11 cellular contexts compared by ENCODE assay signal in genomic region chr15:85318732-85319076, GRCh38.
DNase-seq lines count a peak whose midpoint lies in the region; ATAC-seq and TF ChIP-seq lines count a peak whose summit lies in the region.
"Had no signal": no experiment of that assay in that cellular context is flagged by ENCODE, and none has a peak within 500 bp of the region (broad histone marks: within the 10 kb centered on the region; RNA-seq: fewer than 3 reads in every experiment).

No MANE protein-coding gene starts in this region.

- no peak overlapping the region for H3K4me3 Mint-ChIP-seq in CD8-positive, alpha-beta memory T cell

- H3K27ac Mint-ChIP-seq in CD8-positive, alpha-beta memory T cell = peak overlapping the region in 5 of 8 donors; percentile 22 to 70 (median 52)

- no peak for DNase-seq in CD8-positive, alpha-beta memory T cell
- DNase-seq in foreskin melanocyte (no peak), adrenal gland (no peak), inferior parietal cortex (ENCODE audit: extremely low spot score) (no peak), NCI-H187 (lab: John Stamatoyannopoulos, UW) (no peak)
- DNase-seq: KBM-7 had no signal

- TF ChIP-seq CTCF in adrenal gland (IDR thresholded peaks at IDR 0.05) = no peak

- no peak overlapping the region for H3K9ac ChIP-seq in duodenal mucosa (ENCODE audit: low read depth in 1 of 2, low read length in 2 of 2)

- no peaks in the 10 kb centered on the region for H3K9me3 ChIP-seq in CD8-positive, alpha-beta memory T cell (ENCODE audit: low read length)
- H3K9me3 ChIP-seq in duodenal mucosa (ENCODE audit: control insufficient read depth in 1 of 2, low read length in 2 of 2) (no peaks in the 10 kb centered on the region), adrenal gland (replicated peaks in 1 of 3) (peaks cover 0 to 7% (median 0%) of the 10 kb centered on the region in 3 donors)
- H3K9me3 ChIP-seq: stomach had no signal

- intact Hi-C loops in adrenal gland (cut with DNase I) = no loop called here

- H3K36me3 ChIP-seq in CD8-positive, alpha-beta memory T cell (ENCODE audit: insufficient read depth, low read length) = no peaks in the 10 kb centered on the region
- no peaks in the 10 kb centered on the region for H3K36me3 ChIP-seq in duodenal mucosa (ENCODE audit: control insufficient read depth in 1 of 2, insufficient read depth in 2 of 2, low read length in 2 of 2)
- H3K36me3 ChIP-seq in adrenal gland (replicated peaks in 1 of 2) = no peaks in the 10 kb centered on the region
- H3K36me3 ChIP-seq: stomach had no signal

- H3K9me3 Mint-ChIP-seq in CD8-positive, alpha-beta memory T cell = peaks cover 0 to 7% (median 3%) of the 10 kb centered on the region in 5 donors

- H3K36me3 Mint-ChIP-seq in CD8-positive, alpha-beta memory T cell = peaks cover 1 to 27% (median 2%) of the 10 kb centered on the region in 3 donors

- no peak overlapping the region for H3K27ac ChIP-seq in CD8-positive, alpha-beta memory T cell (ENCODE audit: low read depth, low read length)
- H3K27ac ChIP-seq in duodenal mucosa (ENCODE audit: low read depth, low read length) (peak overlapping the region; percentile 46), adrenal gland (no peak overlapping the region)
- H3K27ac ChIP-seq: stomach had no signal

- ATAC-seq in GM21390 (IDR thresholded peaks at IDR 0.05; ENCODE audit: unreplicated experiment) = peak; percentile 10
- peak; percentile 29 for ATAC-seq in HG03354 (IDR thresholded peaks at IDR 0.05; ENCODE audit: poor library complexity, severe bottlenecking, unreplicated experiment)

- H3K27me3 Mint-ChIP-seq in CD8-positive, alpha-beta memory T cell = no peaks in the 10 kb centered on the region
- H3K27me3 Mint-ChIP-seq: naive thymus-derived CD4-positive, alpha-beta T cell had no signal

- H3K4me1 Mint-ChIP-seq in CD8-positive, alpha-beta memory T cell = peaks cover 34 to 44% (median 44%) of the 10 kb centered on the region in 3 donors

- POLR2A ChIA-PET in CD8-positive, alpha-beta memory T cell (lab: Charles Lee) = interaction anchor here (0.6 to 1.2 kb wide), 2 partner anchors 10 to 11 kb away, joined by 3 read pairs; no protein-coding TSS in a partner anchor

- CTCF ChIA-PET in CD8-positive, alpha-beta memory T cell (lab: Charles Lee) = interaction anchor here (1.0 to 2.2 kb wide), 3 partner anchors 12 to 95 kb away, joined by 3 to 13 read pairs (median 9); no protein-coding TSS in a partner anchor

- WGBS in adrenal gland, 4 donors = 73 to 80% (median 76%) methylated on average over 2 of the region's 2 CpGs

- no peaks in the 10 kb centered on the region for H3K27me3 ChIP-seq in CD8-positive, alpha-beta memory T cell (ENCODE audit: insufficient read depth, low read length, poor library complexity, severe bottlenecking)
- H3K27me3 ChIP-seq in duodenal mucosa (ENCODE audit: control insufficient read depth in 1 of 2, insufficient read depth in 2 of 2, low read length in 2 of 2) (no peaks in the 10 kb centered on the region), adrenal gland (no peaks in the 10 kb centered on the region)
- H3K27me3 ChIP-seq: stomach had no signal

- no peak for TF ChIP-seq POLR2A in adrenal gland (IDR thresholded peaks at IDR 0.05)

- peaks cover 34% of the 10 kb centered on the region for H3K4me1 ChIP-seq in CD8-positive, alpha-beta memory T cell (ENCODE audit: insufficient read depth, low read length)
- H3K4me1 ChIP-seq in duodenal mucosa (ENCODE audit: control insufficient read depth in 1 of 2, insufficient read depth in 2 of 2, low read length in 2 of 2) = peaks cover 26% of the 10 kb centered on the region in 2 donors
- H3K4me1 ChIP-seq in adrenal gland (replicated peaks in 1 of 2) = no peaks in the 10 kb centered on the region

- no peak overlapping the region for H3K4me3 ChIP-seq in CD8-positive, alpha-beta memory T cell (ENCODE audit: low read length)
- H3K4me3 ChIP-seq in duodenal mucosa (ENCODE audit: low read depth in 1 of 2, low read length in 2 of 2) (no peak overlapping the region), adrenal gland (no peak overlapping the region)
- H3K4me3 ChIP-seq: stomach had no signal
